ENCODE assay signal across 8 cellular contexts in the genomic region with DNA sequence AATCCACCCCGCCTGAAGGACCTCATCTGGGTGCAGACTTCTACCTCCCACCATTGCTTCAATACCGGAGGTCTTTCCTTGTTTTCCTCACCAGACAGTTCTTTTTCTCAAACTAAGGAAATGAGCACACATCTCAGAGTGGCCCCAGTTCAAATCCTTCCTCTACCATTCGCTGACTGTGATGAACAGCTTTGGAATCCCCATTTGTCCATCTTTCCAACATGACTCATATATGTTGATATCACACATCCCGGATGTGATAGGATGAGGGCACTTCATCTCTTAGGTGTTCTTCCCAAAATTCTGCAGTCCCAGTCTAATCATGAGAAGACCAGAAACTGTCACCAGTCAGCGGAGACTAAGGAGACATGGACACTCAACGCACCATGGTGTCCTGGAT.
A peak's percentile ranks its signal among the peaks of the same experiment; 100 is the strongest.
DNase-seq lines count a peak whose midpoint lies in the region; FAIRE-seq and TF ChIP-seq lines count a peak whose summit lies in the region.
"Not testable (repeated sequence)": the region's sequence is repeated elsewhere in the genome, so short reads cannot be mapped to it uniquely, and the experiment has no call there.

No MANE protein-coding gene starts in this region.

- not testable (repeated sequence) for H3K27me3 Mint-ChIP-seq in MCF 10A (ENCODE audit: insufficient read depth, unreplicated experiment)

- CTCF ChIA-PET in MCF 10A (lab: Yijun Ruan, JAX) = not testable (repeated sequence)

- H3K4me1 ChIP-seq in GM23248 (ENCODE audit: insufficient read depth) = peaks cover 48% of the 10 kb centered on the region
- peaks cover 73% of the 10 kb centered on the region for H3K4me1 ChIP-seq in SJSA1 (replicated peaks)
- peaks cover 26% of the 10 kb centered on the region for H3K4me1 ChIP-seq in fibroblast of lung (ENCODE audit: control insufficient read depth, extremely low read depth, insufficient read depth, low read length)
- H3K4me1 ChIP-seq in keratinocyte (ENCODE audit: control insufficient read depth, extremely low read depth, insufficient read depth, low read length) = not testable (repeated sequence)

- H3K4me3 ChIP-seq in GM23248; SJSA1; fibroblast of lung (replicated peaks in 1 of 4; ENCODE audit: control extremely low read depth in 1 of 4, insufficient read depth in 1 of 4, low read depth in 3 of 4, low read length in 4 of 4); keratinocyte (ENCODE audit: control insufficient read depth in 2 of 3, extremely low read depth in 1 of 3, insufficient read depth in 2 of 3, low read depth in 1 of 3, low read length in 3 of 3): not testable (repeated sequence)

- H3K9me3 ChIP-seq in GM23248 (ENCODE audit: low read depth); SJSA1 (replicated peaks); fibroblast of lung (ENCODE audit: control insufficient read depth, insufficient read depth, low read depth, low read length); keratinocyte (ENCODE audit: control insufficient read depth, low read depth, low read length): not testable (repeated sequence)

- 39 to 42% methylated on average over 6 of the region's 6 CpGs for WGBS in GM23248 (ENCODE audit: low coverage in 1 of 2, low lambda C conversion rate in 2 of 2, missing lambda C conversion rate in 2 of 2), 2 experiments

- not testable (repeated sequence) for H3K27ac Mint-ChIP-seq in MCF 10A (ENCODE audit: low read depth, unreplicated experiment)

- not testable (repeated sequence) for H3K36me3 Mint-ChIP-seq in MCF 10A (ENCODE audit: insufficient read depth, unreplicated experiment)

- peak overlapping the region; percentile 32 for H3K4me2 ChIP-seq in GM23248 (ENCODE audit: unreplicated experiment)
- not testable (repeated sequence) for H3K4me2 ChIP-seq in fibroblast of lung (ENCODE audit: extremely low read depth, insufficient read depth, low read length)
- H3K4me2 ChIP-seq in keratinocyte (ENCODE audit: control insufficient read depth, extremely low read depth, insufficient read depth, low read depth, low read length) = peak overlapping the region; percentile 45

- H3K36me3 ChIP-seq in GM23248 (ENCODE audit: low read depth); SJSA1; fibroblast of lung (ENCODE audit: control insufficient read depth, insufficient read depth, low read length); keratinocyte (ENCODE audit: control insufficient read depth in 2 of 2, extremely low read depth in 1 of 2, insufficient read depth in 2 of 2, low read length in 2 of 2): not testable (repeated sequence)

- intact Hi-C loops in MCF 10A (cut with micrococcal nuclease) = not testable (repeated sequence)

- H3K9me3 Mint-ChIP-seq in MCF 10A (ENCODE audit: unreplicated experiment) = not testable (repeated sequence)

- H3K4me3 Mint-ChIP-seq in MCF 10A (ENCODE audit: unreplicated experiment) = not testable (repeated sequence)

- POLR2A ChIA-PET in MCF 10A (lab: Yijun Ruan, JAX) = not testable (repeated sequence)

- DNase-seq in ACHN = peak; percentile 55
- DNase-seq in GM23248 = peak; percentile 77
- DNase-seq in M059J (ENCODE audit: low read depth) = peak; percentile 81
- DNase-seq in SJSA1 (ENCODE audit: low read depth in 1 of 2, low spot score in 2 of 2) = peak in 1 of 2 experiments; percentile 65
- DNase-seq in MCF 10A (ENCODE audit: unreplicated experiment) = peak; percentile 42
- peak in 1 of 2 donors; percentile 66 for DNase-seq in fibroblast of lung (ENCODE audit: low read depth in 2 of 2)
- DNase-seq in keratinocyte (ENCODE audit: low read depth, low spot score) = not testable (repeated sequence)
- DNase-seq in urothelium cell line (ENCODE audit: low spot score) = peak; percentile 39

- dilution Hi-C loops in keratinocyte (cut with MboI; ENCODE audit: extremely low pct_ligation_motif_present, low sequenced_read_pairs) = not testable (repeated sequence)

- H3K27ac ChIP-seq in GM23248 = peak overlapping the region; percentile 52
- H3K27ac ChIP-seq in SJSA1 = peak overlapping the region; percentile 38
- H3K27ac ChIP-seq in fibroblast of lung (ENCODE audit: insufficient read depth, low read length) = peak overlapping the region; percentile 40
- H3K27ac ChIP-seq in keratinocyte (ENCODE audit: control insufficient read depth, insufficient read depth, low read length) = peak overlapping the region; percentile 40

- not testable (repeated sequence) for H3K79me2 ChIP-seq in GM23248 (ENCODE audit: insufficient read depth); fibroblast of lung (ENCODE audit: control insufficient read depth, insufficient read depth, low read length); keratinocyte (ENCODE audit: control insufficient read depth, insufficient read depth, low read length)

- peaks cover 36% of the 10 kb centered on the region for H3F3A ChIP-seq in GM23248 (ENCODE audit: insufficient read depth)

- H3K9ac ChIP-seq in GM23248; fibroblast of lung (ENCODE audit: insufficient read depth, low read length); keratinocyte (ENCODE audit: control insufficient read depth, extremely low read depth, insufficient read depth, low read length): not testable (repeated sequence)

- not testable (repeated sequence) for BruUV-seq in MCF 10A (replicated peaks; lab: Mats Ljungman, UMichigan)

- FAIRE-seq in keratinocyte (lab: Jason Lieb, UNC) = peak; percentile 77
- FAIRE-seq in urothelium cell line (lab: Jason Lieb, UNC) = peak; percentile 75

- H2AFZ ChIP-seq in GM23248; fibroblast of lung (ENCODE audit: low read length); keratinocyte (ENCODE audit: control insufficient read depth, low read length): not testable (repeated sequence)

- H3K27me3 ChIP-seq in GM23248 (replicated peaks; ENCODE audit: insufficient read depth); SJSA1 (replicated peaks); fibroblast of lung (ENCODE audit: control insufficient read depth, insufficient read depth, low read length); keratinocyte (ENCODE audit: control insufficient read depth, extremely low read depth, insufficient read depth, low read length): not testable (repeated sequence)

- peaks cover 16% of the 10 kb centered on the region for H3K4me1 Mint-ChIP-seq in MCF 10A (ENCODE audit: insufficient read depth, unreplicated experiment)

- H3K9me2 ChIP-seq in GM23248 (ENCODE audit: insufficient read depth) = not testable (repeated sequence)

- in situ Hi-C loops in ACHN (cut with HindIII; ENCODE audit: low pct_ligation_motif_present, low pct_unique_long_range_greater_than_20kb, low sequenced_read_pairs); GM23248 (cut with MboI): not testable (repeated sequence)

- not testable (repeated sequence) for H4K20me1 ChIP-seq in GM23248 (ENCODE audit: insufficient read depth); fibroblast of lung (ENCODE audit: control insufficient read depth, extremely low read depth, insufficient read depth, low read length); keratinocyte (ENCODE audit: control insufficient read depth, extremely low read depth, insufficient read depth, low read length)

- TF ChIP-seq CTCF in MCF 10A (IDR thresholded peaks at IDR 0.05; ENCODE audit: unreplicated experiment); fibroblast of lung (conservative IDR thresholded peaks at IDR 0.05 in 1 of 2, IDR thresholded peaks at IDR 0.05 in 1 of 2; ENCODE audit: low read depth in 1 of 2, low read length in 2 of 2); keratinocyte (optimal IDR thresholded peaks at IDR 0.05 in 1 of 3, IDR thresholded peaks at IDR 0.05 in 1 of 3, conservative IDR thresholded peaks at IDR 0.05 in 1 of 3; ENCODE audit: extremely low read depth in 1 of 3, insufficient read depth in 2 of 3, low read length in 3 of 3): not testable (repeated sequence)

- H3K9me1 ChIP-seq in keratinocyte (ENCODE audit: control insufficient read depth, extremely low read depth, insufficient read depth, low read length) = not testable (repeated sequence)
